ENCODE assay signal across 20 cellular contexts in the genomic region with DNA sequence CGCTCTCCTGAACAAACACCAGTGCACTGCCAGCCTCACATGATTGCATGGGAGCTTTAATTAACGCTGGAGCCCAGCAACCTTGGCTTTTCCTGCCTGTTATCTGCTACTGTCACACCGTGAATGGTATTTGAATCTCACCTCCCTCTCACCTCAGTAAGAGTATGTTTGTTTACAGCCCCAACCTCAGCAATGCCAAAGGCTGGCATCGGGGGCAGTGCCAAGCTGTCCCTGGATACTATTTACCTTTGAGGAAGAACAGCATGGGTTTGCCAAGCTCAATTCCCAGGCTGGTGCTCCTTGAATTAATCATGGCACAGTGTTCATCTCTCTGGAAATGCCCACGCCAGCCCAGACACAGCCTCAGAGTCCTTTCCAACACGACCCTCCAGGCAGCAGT. TPM values are rescaled to one million over a fixed set of nuclear protein-coding genes. Genes with fewer than 3 reads are reported as not detected.
DNase-seq lines count a peak whose midpoint lies in the region; ATAC-seq and TF ChIP-seq lines count a peak whose summit lies in the region.
"Had no signal": no experiment of that assay in that cellular context is flagged by ENCODE, and none has a peak within 500 bp of the region (broad histone marks: within the 10 kb centered on the region; RNA-seq: fewer than 3 reads in every experiment).

No MANE protein-coding gene starts in this region.

- H3K9me3 ChIP-seq in Loucy (ENCODE audit: insufficient read depth, low read depth, low read length), result no peaks in the 10 kb centered on the region
- no peaks in the 10 kb centered on the region for H3K9me3 ChIP-seq in sigmoid colon

- no peaks in the 10 kb centered on the region for H4K20me1 ChIP-seq in Loucy (ENCODE audit: insufficient read depth, low read length, poor library complexity, severe bottlenecking)

- H3K4me2 ChIP-seq in Loucy (ENCODE audit: low read depth, low read length, poor library complexity, severe bottlenecking), result no peak overlapping the region
- H3K4me2 ChIP-seq: PC-9 had no signal

- H3K4me3 ChIP-seq in Loucy (ENCODE audit: low read length, poor library complexity, severe bottlenecking) (no peak overlapping the region), sigmoid colon (no peak overlapping the region)
- H3K4me3 ChIP-seq: GM12878, GM23248, PC-9 had no signal

- H3K27me3 ChIP-seq in Loucy (ENCODE audit: insufficient read depth, low read length, poor library complexity, severe bottlenecking) (no peaks in the 10 kb centered on the region), sigmoid colon (no peaks in the 10 kb centered on the region)

- ATAC-seq in WTC11, result no peak
- ATAC-seq: CD8-positive, alpha-beta T cell; GM12878 had no signal

- DNase-seq in NCI-H1092 treated with DMSO at 0.1 percent for 48 hours (lab: John Stamatoyannopoulos, UW), result peak; percentile 18
- no peak for DNase-seq in NCI-H1092 (lab: John Stamatoyannopoulos, UW)
- no peak for DNase-seq in WTC11 (ENCODE audit: low spot score)
- DNase-seq in sigmoid colon, result peak; percentile 46
- DNase-seq in AML-193 (lab: John Stamatoyannopoulos, UW), result no peak
- no peak for DNase-seq in DMS153 (lab: John Stamatoyannopoulos, UW)
- no peak for DNase-seq in mesenteric fat pad (ENCODE audit: low spot score)
- DNase-seq: 8988T, GDM1, MV-4-11, NCI-H1436, NCI-H2081 treated with DMSO at 0.1 percent for 48 hours, PC-9, SW 1271 had no signal

- H3F3A ChIP-seq in Loucy (ENCODE audit: low read depth), result no peaks in the 10 kb centered on the region

- intact Hi-C loops in sigmoid colon (cut with DNase I), result no loop called here

- H3K4me3 Mint-ChIP-seq in WTC11, result no peak overlapping the region
- H3K4me3 Mint-ChIP-seq: CD8-positive, alpha-beta T cell had no signal

- H3K4me1 ChIP-seq in Loucy (ENCODE audit: insufficient read depth, low read length, poor library complexity, severe bottlenecking) (no peaks in the 10 kb centered on the region), sigmoid colon (peaks cover 0 to 48% (median 23%) of the 10 kb centered on the region in 4 donors)

- H2AFZ ChIP-seq in Loucy (ENCODE audit: low read length), result no peak overlapping the region
- H2AFZ ChIP-seq: GM23248, PC-9 had no signal

- H3K79me2 ChIP-seq in Loucy (ENCODE audit: insufficient read depth, low read length), result no peaks in the 10 kb centered on the region

- peaks cover 69% of the 10 kb centered on the region for H3K4me1 Mint-ChIP-seq in WTC11

- no peak overlapping the region for H3K9ac ChIP-seq in Loucy (ENCODE audit: low read depth, low read length, poor library complexity, severe bottlenecking)
- H3K9ac ChIP-seq: GM23248 had no signal

- no peaks in the 10 kb centered on the region for H3K9me2 ChIP-seq in Loucy (replicated peaks; ENCODE audit: low read depth, low read length)

- CTCF ChIA-PET in WTC11 (lab: Charles Lee), result interaction anchor here (1.0 to 2.0 kb wide), 4 partner anchors 21 to 158 kb away, joined by 3 to 6 read pairs (median 4); no protein-coding TSS in a partner anchor

- peak overlapping the region in 1 of 4 donors; percentile 52 for H3K27ac ChIP-seq in sigmoid colon
- H3K27ac ChIP-seq: GM23248, PC-9 had no signal

- no peaks in the 10 kb centered on the region for H3K9me3 Mint-ChIP-seq in WTC11
- H3K9me3 Mint-ChIP-seq: CD8-positive, alpha-beta T cell had no signal

- H3K27me3 Mint-ChIP-seq in WTC11 (ENCODE audit: low read depth), result no peaks in the 10 kb centered on the region

- no peak for TF ChIP-seq EP300 in sigmoid colon (IDR thresholded peaks at IDR 0.05)

- WGBS in sigmoid colon, 2 donors, result 44 to 78% methylated on average over 6 of the region's 6 CpGs

- H3K36me3 Mint-ChIP-seq in WTC11, result peaks cover 36% of the 10 kb centered on the region
- H3K36me3 Mint-ChIP-seq: CD8-positive, alpha-beta T cell had no signal

- peak; percentile 16; the same call in 1 of the 2 replicates for TF ChIP-seq CTCF in Loucy (conservative IDR thresholded peaks at IDR 0.05; ENCODE audit: low read length)
- TF ChIP-seq CTCF in WTC11 (IDR thresholded peaks at IDR 0.05), result no peak
- TF ChIP-seq CTCF in sigmoid colon (IDR thresholded peaks at IDR 0.05), result no peak

- 0 out of 2 replicates have a peak overlapping the region, but pooled peaks have one; percentile 42 for H3K27ac Mint-ChIP-seq in WTC11
- H3K27ac Mint-ChIP-seq: CD8-positive, alpha-beta T cell had no signal

- POLR2A ChIA-PET in WTC11 (lab: Charles Lee), result interaction anchor here (0.7 kb wide), 1 partner anchor 107 kb away, joined by 3 read pairs; no protein-coding TSS in a partner anchor

- H3K36me3 ChIP-seq in Loucy (ENCODE audit: insufficient read depth, low read length) (no peaks in the 10 kb centered on the region), sigmoid colon (peaks cover 0 to 10% (median 6%) of the 10 kb centered on the region in 4 donors)

- TF ChIP-seq POLR2A in sigmoid colon (IDR thresholded peaks at IDR 0.05), result no peak

TF ChIP-seq in WTC11, 78 proteins besides CTCF, POLR2A, EP300 and RAD21:
- no peak for TF ChIP-seq EMX1 (CRISPR knock-in tag; IDR thresholded peaks at IDR 0.05)
- no peak for TF ChIP-seq AR (CRISPR knock-in tag; IDR thresholded peaks at IDR 0.05)
- TF ChIP-seq, protein P1, sequence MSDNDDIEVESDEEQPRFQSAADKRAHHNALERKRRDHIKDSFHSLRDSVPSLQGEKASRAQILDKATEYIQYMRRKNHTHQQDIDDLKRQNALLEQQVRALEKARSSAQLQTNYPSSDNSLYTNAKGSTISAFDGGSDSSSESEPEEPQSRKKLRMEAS (CRISPR knock-in tag; IDR thresholded peaks at IDR 0.05), result no peak
- no peak for TF ChIP-seq ETV6 (CRISPR knock-in tag; IDR thresholded peaks at IDR 0.05)
- TF ChIP-seq ZNF396 (CRISPR knock-in tag; IDR thresholded peaks at IDR 0.05; ENCODE audit: borderline replicate concordance), result no peak
- TF ChIP-seq IRF1 (CRISPR knock-in tag; IDR thresholded peaks at IDR 0.05), result no peak
- TF ChIP-seq, protein P2, sequence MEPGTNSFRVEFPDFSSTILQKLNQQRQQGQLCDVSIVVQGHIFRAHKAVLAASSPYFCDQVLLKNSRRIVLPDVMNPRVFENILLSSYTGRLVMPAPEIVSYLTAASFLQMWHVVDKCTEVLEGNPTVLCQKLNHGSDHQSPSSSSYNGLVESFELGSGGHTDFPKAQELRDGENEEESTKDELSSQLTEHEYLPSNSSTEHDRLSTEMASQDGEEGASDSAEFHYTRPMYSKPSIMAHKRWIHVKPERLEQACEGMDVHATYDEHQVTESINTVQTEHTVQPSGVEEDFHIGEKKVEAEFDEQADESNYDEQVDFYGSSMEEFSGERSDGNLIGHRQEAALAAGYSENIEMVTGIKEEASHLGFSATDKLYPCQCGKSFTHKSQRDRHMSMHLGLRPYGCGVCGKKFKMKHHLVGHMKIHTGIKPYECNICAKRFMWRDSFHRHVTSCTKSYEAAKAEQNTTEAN (CRISPR knock-in tag; IDR thresholded peaks at IDR 0.05), result no peak
TF ChIP-seq in WTC11: peak in this region for 0.

RNA-seq across cellular contexts. Expression of gene SERPINE3, which starts 57.2 kb away (rescaled TPM):
- total RNA-seq in WTC11 (2021) (0.16 to 0.64 TPM (median 0.59 TPM) in 3 replicates), sigmoid colon (under 1 TPM in 1 of 4 donors, not detected in 3; 0.33 TPM), mesenteric fat pad (not detected)
- not detected for polyA plus RNA-seq in sigmoid colon
- total RNA-seq: CD8-positive, alpha-beta T cell; GM12878; GM23248; PC-9; SK-MEL-5 had no signal
- polyA plus RNA-seq: BJ had no signal

Comparison
In these comparisons a context has a peak if more than half of its experiments do, and no peak if none do; other contexts are left out.
1. DNase-seq: peak in NCI-H1092 treated with DMSO at 0.1 percent for 48 hours (single experiment) and sigmoid colon (single experiment); none in NCI-H1092 (single experiment), WTC11 (single experiment), AML-193 (0 of 2), DMS153 (single experiment) and mesenteric fat pad (single experiment).